Comparison of ENCODE assay signal across 8 cellular contexts in genomic region chr19:39415111-39416046, GRCh38. TPM values are rescaled to one million over a fixed set of nuclear protein-coding genes. Genes with fewer than 3 reads are reported as not detected.
DNase-seq lines count a peak whose midpoint lies in the region; ATAC-seq and TF ChIP-seq lines count a peak whose summit lies in the region.

No MANE protein-coding gene starts in this region.

- H3K4me3 ChIP-seq in brain microvascular endothelial cell (ENCODE audit: low read depth, low read length) (peak overlapping the region; percentile 91), mesenchymal stem cell (ENCODE audit: insufficient read depth in 1 of 2, low read depth in 1 of 2, low read length in 2 of 2) (peak overlapping the region in 1 of 2 experiments; percentile 5), tibial artery (peak overlapping the region; percentile 92 to 96)

- no peak for ATAC-seq in activated CD8-positive, alpha-beta T cell treated with anti-CD3 and anti-CD28 coated beads, Interleukin-2, amount 10 ng/mL, durations not matched to agents 7 days and 5 days
- no peak for ATAC-seq in activated CD8-positive, alpha-beta T cell treated with anti-CD3 and anti-CD28 coated beads for 36 hours
- no peak for ATAC-seq in GM21447 (IDR thresholded peaks at IDR 0.05; ENCODE audit: unreplicated experiment)

- no peak overlapping the region for H3K18ac ChIP-seq in mesenchymal stem cell (ENCODE audit: low read depth in 1 of 2, low read length in 2 of 2)

- H3K9me3 Mint-ChIP-seq in activated CD8-positive, alpha-beta T cell treated with anti-CD3 and anti-CD28 coated beads, Interleukin-2, amount 10 ng/mL, durations not matched to agents 7 days and 5 days (ENCODE audit: insufficient read depth): no peaks in the 10 kb centered on the region
- no peaks in the 10 kb centered on the region for H3K9me3 Mint-ChIP-seq in activated CD8-positive, alpha-beta T cell treated with anti-CD3 and anti-CD28 coated beads for 36 hours
- no peaks in the 10 kb centered on the region for H3K9me3 Mint-ChIP-seq in T-helper 2 cell treated with Interferon-gamma antibody and Interleukin-4, amounts not matched to agents 5 μg/mL and 100 μg/mL, for 36 hours

- peak overlapping the region in 1 of 2 experiments; percentile 27 for H3K14ac ChIP-seq in mesenchymal stem cell (ENCODE audit: low read length in 2 of 2)

- H3K4me2 ChIP-seq in mesenchymal stem cell (ENCODE audit: low read length, poor library complexity, severe bottlenecking): peak overlapping the region; percentile 83

- H2BK120ac ChIP-seq in mesenchymal stem cell (ENCODE audit: low read depth, low read length): no peak overlapping the region

- H3K27me3 Mint-ChIP-seq in activated CD8-positive, alpha-beta T cell treated with anti-CD3 and anti-CD28 coated beads, Interleukin-2, amount 10 ng/mL, durations not matched to agents 7 days and 5 days (ENCODE audit: low read depth): no peaks in the 10 kb centered on the region
- H3K27me3 Mint-ChIP-seq in activated CD8-positive, alpha-beta T cell treated with anti-CD3 and anti-CD28 coated beads for 36 hours: peaks cover 2% of the 10 kb centered on the region
- H3K27me3 Mint-ChIP-seq in T-helper 2 cell treated with Interferon-gamma antibody and Interleukin-4, amounts not matched to agents 5 μg/mL and 100 μg/mL, for 36 hours (ENCODE audit: low read depth): peaks cover 4% of the 10 kb centered on the region

- no peak overlapping the region for H4K91ac ChIP-seq in mesenchymal stem cell (ENCODE audit: low read length)

- peak overlapping the region; percentile 6 for H3K9ac ChIP-seq in mesenchymal stem cell (ENCODE audit: low read length)

- H4K8ac ChIP-seq in mesenchymal stem cell (ENCODE audit: low read length): no peak overlapping the region

- H3K4me3 Mint-ChIP-seq in activated CD8-positive, alpha-beta T cell treated with anti-CD3 and anti-CD28 coated beads, Interleukin-2, amount 10 ng/mL, durations not matched to agents 7 days and 5 days: no peak overlapping the region
- no peak overlapping the region for H3K4me3 Mint-ChIP-seq in activated CD8-positive, alpha-beta T cell treated with anti-CD3 and anti-CD28 coated beads for 36 hours
- H3K4me3 Mint-ChIP-seq in T-helper 2 cell treated with Interferon-gamma antibody and Interleukin-4, amounts not matched to agents 5 μg/mL and 100 μg/mL, for 36 hours: no peak overlapping the region

- H3K27ac ChIP-seq in brain microvascular endothelial cell (no peak overlapping the region), mesenchymal stem cell (ENCODE audit: low read length, poor library complexity, severe bottlenecking) (no peak overlapping the region), tibial artery (peak overlapping the region; percentile 99 to 100)

- H3K79me1 ChIP-seq in mesenchymal stem cell (replicated peaks; ENCODE audit: low read length, poor library complexity, severe bottlenecking): peaks cover 15% of the 10 kb centered on the region

- H3K4ac ChIP-seq in mesenchymal stem cell (ENCODE audit: low read depth in 1 of 2, low read length in 2 of 2): no peak overlapping the region

- H2AFZ ChIP-seq in mesenchymal stem cell (ENCODE audit: low read depth, low read length): no peak overlapping the region

- no peak overlapping the region for H2BK5ac ChIP-seq in mesenchymal stem cell (ENCODE audit: low read depth, low read length, poor library complexity, severe bottlenecking)

- H3K4me1 ChIP-seq in mesenchymal stem cell (ENCODE audit: control insufficient read depth, insufficient read depth, low read depth, low read length): peaks cover 38% of the 10 kb centered on the region
- peaks cover 0 to 45% (median 40%) of the 10 kb centered on the region in 4 donors for H3K4me1 ChIP-seq in tibial artery

- CTCF ChIA-PET in activated CD8-positive, alpha-beta T cell treated with anti-CD3 and anti-CD28 coated beads, Interleukin-2, amount 10 ng/mL, durations not matched to agents 7 days and 5 days (lab: Charles Lee): interaction anchor here (1.6 kb wide), 1 partner anchor 12 kb away, joined by 5 read pairs; no protein-coding TSS in a partner anchor
- CTCF ChIA-PET in activated CD8-positive, alpha-beta T cell treated with anti-CD3 and anti-CD28 coated beads for 36 hours (lab: Charles Lee): interaction anchor here (0.8 to 2.2 kb wide), 2 partner anchors 20 to 117 kb away, joined by 3 to 7 read pairs; partner anchors contain the start of gene RPS16

- in situ Hi-C loops in brain microvascular endothelial cell (cut with HindIII; ENCODE audit: low pct_ligation_motif_present, low sequenced_read_pairs): no loop called here

- POLR2A ChIA-PET in activated CD8-positive, alpha-beta T cell treated with anti-CD3 and anti-CD28 coated beads, Interleukin-2, amount 10 ng/mL, durations not matched to agents 7 days and 5 days (lab: Charles Lee): interaction anchor here (0.5 to 4.7 kb wide), 3 partner anchors 10 to 20 kb away, joined by 3 to 58 read pairs (median 10); partner anchors contain the start of gene RPS16
- POLR2A ChIA-PET in activated CD8-positive, alpha-beta T cell treated with anti-CD3 and anti-CD28 coated beads for 36 hours (lab: Charles Lee): interaction anchor here (0.7 to 8.7 kb wide), 5 partner anchors 12 to 20 kb away, joined by 3 to 66 read pairs (median 6); partner anchors contain the start of gene RPS16

- intact Hi-C loops in activated CD8-positive, alpha-beta T cell treated with anti-CD3 and anti-CD28 coated beads for 36 hours (cut with micrococcal nuclease): loop anchor here (10.0 kb wide), 1 partner anchor 291 kb away; the partner anchor contains the start of gene PAK4
- intact Hi-C loops in tibial artery (cut with DNase I; ENCODE audit: low total_unique reads): no loop called here

- H3K27me3 ChIP-seq in brain microvascular endothelial cell (replicated peaks) (no peaks in the 10 kb centered on the region), mesenchymal stem cell (ENCODE audit: control insufficient read depth in 1 of 2, insufficient read depth in 1 of 2, low read length in 2 of 2) (no peaks in the 10 kb centered on the region), tibial artery (no peaks in the 10 kb centered on the region)

- H3K27ac Mint-ChIP-seq in activated CD8-positive, alpha-beta T cell treated with anti-CD3 and anti-CD28 coated beads, Interleukin-2, amount 10 ng/mL, durations not matched to agents 7 days and 5 days: peak overlapping the region; percentile 15
- H3K27ac Mint-ChIP-seq in activated CD8-positive, alpha-beta T cell treated with anti-CD3 and anti-CD28 coated beads for 36 hours: no peak overlapping the region
- H3K27ac Mint-ChIP-seq in T-helper 2 cell treated with Interferon-gamma antibody and Interleukin-4, amounts not matched to agents 5 μg/mL and 100 μg/mL, for 36 hours: no peak overlapping the region

- H2BK12ac ChIP-seq in mesenchymal stem cell (ENCODE audit: low read length in 2 of 2): no peak overlapping the region

- H2BK15ac ChIP-seq in mesenchymal stem cell (ENCODE audit: low read depth, poor library complexity, severe bottlenecking): peak overlapping the region; percentile 4

- H3K36me3 ChIP-seq in brain microvascular endothelial cell (replicated peaks): peaks cover 43% of the 10 kb centered on the region
- H3K36me3 ChIP-seq in mesenchymal stem cell (ENCODE audit: control insufficient read depth in 1 of 2, insufficient read depth in 2 of 2, low read depth in 1 of 2, low read length in 2 of 2): peaks cover 11 to 52% of the 10 kb centered on the region in 2 experiments
- H3K36me3 ChIP-seq in tibial artery: peaks cover 28 to 46% (median 39%) of the 10 kb centered on the region in 3 donors

- no peak overlapping the region for H3K23ac ChIP-seq in mesenchymal stem cell (ENCODE audit: low read length in 2 of 2)

- H3K9me3 ChIP-seq in mesenchymal stem cell (ENCODE audit: control insufficient read depth, low read length) (no peaks in the 10 kb centered on the region), tibial artery (no peaks in the 10 kb centered on the region)

- peaks cover 33% of the 10 kb centered on the region for H3K4me1 Mint-ChIP-seq in activated CD8-positive, alpha-beta T cell treated with anti-CD3 and anti-CD28 coated beads, Interleukin-2, amount 10 ng/mL, durations not matched to agents 7 days and 5 days (ENCODE audit: low read depth)
- peaks cover 25% of the 10 kb centered on the region for H3K4me1 Mint-ChIP-seq in activated CD8-positive, alpha-beta T cell treated with anti-CD3 and anti-CD28 coated beads for 36 hours (ENCODE audit: low read depth)
- peaks cover 27% of the 10 kb centered on the region for H3K4me1 Mint-ChIP-seq in T-helper 2 cell treated with Interferon-gamma antibody and Interleukin-4, amounts not matched to agents 5 μg/mL and 100 μg/mL, for 36 hours (ENCODE audit: low read depth)

- no peak for DNase-seq in activated CD8-positive, alpha-beta T cell treated with anti-CD3 and anti-CD28 coated beads, Interleukin-2, amount 10 ng/mL, durations not matched to agents 7 days and 5 days
- DNase-seq in activated CD8-positive, alpha-beta T cell treated with anti-CD3 and anti-CD28 coated beads for 36 hours: no peak
- DNase-seq in brain microvascular endothelial cell (no peak), mesenchymal stem cell (peak; percentile 42), tibial artery (peak in 1 of 2 donors; percentile 66), AG08395 (ENCODE audit: low spot score) (no peak)
- no peak for DNase-seq in T-helper 2 cell treated with Interferon-gamma antibody and Interleukin-4, amounts not matched to agents 5 μg/mL and 100 μg/mL, for 36 hours (ENCODE audit: low spot score)

- no peak overlapping the region for H2AK5ac ChIP-seq in mesenchymal stem cell (ENCODE audit: low read length, severe bottlenecking)

- 84% methylated on average over 35 of the region's 35 CpGs for WGBS in mesenchymal stem cell

- H3K36me3 Mint-ChIP-seq in activated CD8-positive, alpha-beta T cell treated with anti-CD3 and anti-CD28 coated beads, Interleukin-2, amount 10 ng/mL, durations not matched to agents 7 days and 5 days (ENCODE audit: low read depth): peaks cover 32% of the 10 kb centered on the region
- peaks cover 9% of the 10 kb centered on the region for H3K36me3 Mint-ChIP-seq in activated CD8-positive, alpha-beta T cell treated with anti-CD3 and anti-CD28 coated beads for 36 hours (ENCODE audit: low read depth)
- peaks cover 23% of the 10 kb centered on the region for H3K36me3 Mint-ChIP-seq in T-helper 2 cell treated with Interferon-gamma antibody and Interleukin-4, amounts not matched to agents 5 μg/mL and 100 μg/mL, for 36 hours (ENCODE audit: low read depth)

- no peak for TF ChIP-seq CTCF in activated CD8-positive, alpha-beta T cell treated with anti-CD3 and anti-CD28 coated beads for 36 hours (IDR thresholded peaks at IDR 0.05)
- peak; percentile 32 for TF ChIP-seq CTCF in brain microvascular endothelial cell (IDR thresholded peaks at IDR 0.05; ENCODE audit: low read depth, low read length, missing control alignments)
- TF ChIP-seq CTCF in tibial artery (IDR thresholded peaks at IDR 0.05): no peak

RNA-seq across cellular contexts. Expression of gene PLEKHG2, which starts 2.9 kb away (rescaled TPM):
- total RNA-seq in activated CD8-positive, alpha-beta T cell treated with anti-CD3 and anti-CD28 coated beads, Interleukin-2, amount 10 ng/mL, durations not matched to agents 7 days and 5 days: 10 to 100 TPM; 64.4 to 68.5 TPM
- 10 to 100 TPM; 35.9 to 42.8 TPM for total RNA-seq in activated CD8-positive, alpha-beta T cell treated with anti-CD3 and anti-CD28 coated beads for 36 hours
- 61.4 TPM for polyA plus RNA-seq in mesenchymal stem cell (2013, experiment 1 of 2)
- polyA plus RNA-seq in mesenchymal stem cell (2013, experiment 2 of 2): 51.6 TPM

RNA-seq across cellular contexts. Expression of gene ZFP36, which starts 8.7 kb away (rescaled TPM):
- 10 to 100 TPM; 72.4 to 91.4 TPM for total RNA-seq in activated CD8-positive, alpha-beta T cell treated with anti-CD3 and anti-CD28 coated beads, Interleukin-2, amount 10 ng/mL, durations not matched to agents 7 days and 5 days
- total RNA-seq in activated CD8-positive, alpha-beta T cell treated with anti-CD3 and anti-CD28 coated beads for 36 hours: 10 to 100 TPM; 74.6 to 80.3 TPM
- 316 TPM for polyA plus RNA-seq in mesenchymal stem cell (2013, experiment 1 of 2)
- polyA plus RNA-seq in mesenchymal stem cell (2013, experiment 2 of 2): 290 TPM

RNA-seq across cellular contexts. Expression of gene RPS16, which starts 20.4 kb away (rescaled TPM):
- total RNA-seq in activated CD8-positive, alpha-beta T cell treated with anti-CD3 and anti-CD28 coated beads, Interleukin-2, amount 10 ng/mL, durations not matched to agents 7 days and 5 days: 1,000 to 10,000 TPM; 2,100 to 2,157 TPM
- total RNA-seq in activated CD8-positive, alpha-beta T cell treated with anti-CD3 and anti-CD28 coated beads for 36 hours: 1,000 to 10,000 TPM; 3,249 to 3,324 TPM
- 3,108 TPM for polyA plus RNA-seq in mesenchymal stem cell (2013, experiment 1 of 2)
- 3,178 TPM for polyA plus RNA-seq in mesenchymal stem cell (2013, experiment 2 of 2)

RNA-seq across cellular contexts. Expression of gene MED29, which starts 24.2 kb away (rescaled TPM):
- total RNA-seq in activated CD8-positive, alpha-beta T cell treated with anti-CD3 and anti-CD28 coated beads, Interleukin-2, amount 10 ng/mL, durations not matched to agents 7 days and 5 days: 10 to 100 TPM; 32.6 to 39.3 TPM
- total RNA-seq in activated CD8-positive, alpha-beta T cell treated with anti-CD3 and anti-CD28 coated beads for 36 hours: 10 to 100 TPM; 19.5 to 19.8 TPM
- 31.3 TPM for polyA plus RNA-seq in mesenchymal stem cell (2013, experiment 1 of 2)
- 31.7 TPM for polyA plus RNA-seq in mesenchymal stem cell (2013, experiment 2 of 2)

RNA-seq across cellular contexts. Expression of gene PAF1, which starts 24.5 kb away (rescaled TPM):
- 10 to 100 TPM; 48.2 to 48.9 TPM for total RNA-seq in activated CD8-positive, alpha-beta T cell treated with anti-CD3 and anti-CD28 coated beads, Interleukin-2, amount 10 ng/mL, durations not matched to agents 7 days and 5 days
- total RNA-seq in activated CD8-positive, alpha-beta T cell treated with anti-CD3 and anti-CD28 coated beads for 36 hours: 10 to 100 TPM; 35.5 to 36.5 TPM
- polyA plus RNA-seq in mesenchymal stem cell (2013, experiment 1 of 2): 45.4 TPM
- 45.0 TPM for polyA plus RNA-seq in mesenchymal stem cell (2013, experiment 2 of 2)

Comparison
In these comparisons a context has a peak if more than half of its experiments do, and no peak if none do; other contexts are left out.
1. H3K27ac ChIP-seq: peak in tibial artery (2 of 2); none in brain microvascular endothelial cell (single experiment) and mesenchymal stem cell (single experiment).